1 cellular context compared by ENCODE assay signal in the genomic region with DNA sequence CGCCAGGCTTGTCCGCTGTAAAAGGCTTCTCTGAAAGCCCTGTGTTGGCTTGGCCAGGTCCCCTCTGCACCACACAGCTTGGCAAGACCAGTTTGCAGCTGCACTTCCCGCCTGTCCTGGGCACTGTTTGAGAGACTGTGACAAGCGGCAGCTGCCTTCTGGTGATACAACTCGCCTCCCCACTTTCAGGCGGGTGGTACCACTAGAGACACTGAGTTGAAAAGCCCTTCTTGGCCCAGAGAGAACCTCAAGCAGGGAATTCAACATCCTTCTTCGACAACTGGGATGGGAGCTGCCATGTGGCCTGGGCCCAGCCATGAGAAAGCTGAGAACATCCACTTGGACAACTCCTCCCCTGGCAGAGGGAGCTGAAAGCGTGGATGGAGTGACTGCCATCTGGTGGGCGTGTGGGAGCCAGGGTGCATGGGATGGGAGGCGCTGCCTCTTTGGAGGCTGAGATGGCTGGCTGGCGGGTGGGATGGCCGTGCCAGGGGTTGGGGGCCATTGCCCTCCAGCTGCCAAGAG.
TF ChIP-seq lines count a peak whose summit lies in the region.

No MANE protein-coding gene starts in this region.

TF ChIP-seq in SK-N-SH treated with all-trans-retinoic acid at 6 μM for 48 hours, 23 proteins besides CTCF, POLR2A, EP300 and RAD21 (continued from another document):
- TF ChIP-seq, protein P1, sequence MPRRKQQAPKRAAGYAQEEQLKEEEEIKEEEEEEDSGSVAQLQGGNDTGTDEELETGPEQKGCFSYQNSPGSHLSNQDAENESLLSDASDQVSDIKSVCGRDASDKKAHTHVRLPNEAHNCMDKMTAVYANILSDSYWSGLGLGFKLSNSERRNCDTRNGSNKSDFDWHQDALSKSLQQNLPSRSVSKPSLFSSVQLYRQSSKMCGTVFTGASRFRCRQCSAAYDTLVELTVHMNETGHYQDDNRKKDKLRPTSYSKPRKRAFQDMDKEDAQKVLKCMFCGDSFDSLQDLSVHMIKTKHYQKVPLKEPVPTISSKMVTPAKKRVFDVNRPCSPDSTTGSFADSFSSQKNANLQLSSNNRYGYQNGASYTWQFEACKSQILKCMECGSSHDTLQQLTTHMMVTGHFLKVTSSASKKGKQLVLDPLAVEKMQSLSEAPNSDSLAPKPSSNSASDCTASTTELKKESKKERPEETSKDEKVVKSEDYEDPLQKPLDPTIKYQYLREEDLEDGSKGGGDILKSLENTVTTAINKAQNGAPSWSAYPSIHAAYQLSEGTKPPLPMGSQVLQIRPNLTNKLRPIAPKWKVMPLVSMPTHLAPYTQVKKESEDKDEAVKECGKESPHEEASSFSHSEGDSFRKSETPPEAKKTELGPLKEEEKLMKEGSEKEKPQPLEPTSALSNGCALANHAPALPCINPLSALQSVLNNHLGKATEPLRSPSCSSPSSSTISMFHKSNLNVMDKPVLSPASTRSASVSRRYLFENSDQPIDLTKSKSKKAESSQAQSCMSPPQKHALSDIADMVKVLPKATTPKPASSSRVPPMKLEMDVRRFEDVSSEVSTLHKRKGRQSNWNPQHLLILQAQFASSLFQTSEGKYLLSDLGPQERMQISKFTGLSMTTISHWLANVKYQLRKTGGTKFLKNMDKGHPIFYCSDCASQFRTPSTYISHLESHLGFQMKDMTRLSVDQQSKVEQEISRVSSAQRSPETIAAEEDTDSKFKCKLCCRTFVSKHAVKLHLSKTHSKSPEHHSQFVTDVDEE (CRISPR knock-in tag; IDR thresholded peaks at IDR 0.05) = no peak
- TF ChIP-seq ZC3H10 (CRISPR knock-in tag; IDR thresholded peaks at IDR 0.05) (no peak), TOX (CRISPR knock-in tag; IDR thresholded peaks at IDR 0.05; ENCODE audit: borderline replicate concordance) (no peak), RARB (CRISPR knock-in tag; IDR thresholded peaks at IDR 0.05) (no peak)
- TF ChIP-seq, protein P2, sequence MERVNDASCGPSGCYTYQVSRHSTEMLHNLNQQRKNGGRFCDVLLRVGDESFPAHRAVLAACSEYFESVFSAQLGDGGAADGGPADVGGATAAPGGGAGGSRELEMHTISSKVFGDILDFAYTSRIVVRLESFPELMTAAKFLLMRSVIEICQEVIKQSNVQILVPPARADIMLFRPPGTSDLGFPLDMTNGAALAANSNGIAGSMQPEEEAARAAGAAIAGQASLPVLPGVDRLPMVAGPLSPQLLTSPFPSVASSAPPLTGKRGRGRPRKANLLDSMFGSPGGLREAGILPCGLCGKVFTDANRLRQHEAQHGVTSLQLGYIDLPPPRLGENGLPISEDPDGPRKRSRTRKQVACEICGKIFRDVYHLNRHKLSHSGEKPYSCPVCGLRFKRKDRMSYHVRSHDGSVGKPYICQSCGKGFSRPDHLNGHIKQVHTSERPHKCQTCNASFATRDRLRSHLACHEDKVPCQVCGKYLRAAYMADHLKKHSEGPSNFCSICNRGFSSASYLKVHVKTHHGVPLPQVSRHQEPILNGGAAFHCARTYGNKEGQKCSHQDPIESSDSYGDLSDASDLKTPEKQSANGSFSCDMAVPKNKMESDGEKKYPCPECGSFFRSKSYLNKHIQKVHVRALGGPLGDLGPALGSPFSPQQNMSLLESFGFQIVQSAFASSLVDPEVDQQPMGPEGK (CRISPR knock-in tag; IDR thresholded peaks at IDR 0.05; ENCODE audit: borderline replicate concordance) = no peak
